8 cellular contexts compared by ENCODE assay signal in genomic region chr11:45182902-45183301, GRCh38. TPM values are rescaled to one million over a fixed set of nuclear protein-coding genes. Genes with fewer than 3 reads are reported as not detected.
DNase-seq lines count a peak whose midpoint lies in the region; ATAC-seq and TF ChIP-seq lines count a peak whose summit lies in the region.

No MANE protein-coding gene starts in this region.

- H3K4me2 ChIP-seq in OCI-LY7 (ENCODE audit: low read length), result no peak overlapping the region

- H3K4me3 Mint-ChIP-seq in activated CD4-positive, alpha-beta T cell treated with anti-CD3 and anti-CD28 coated beads for 36 hours, result no peak overlapping the region

- TF ChIP-seq CTCF in OCI-LY7 (conservative IDR thresholded peaks at IDR 0.05; ENCODE audit: low read length) (peak; percentile 67), foreskin fibroblast (IDR thresholded peaks at IDR 0.05; ENCODE audit: low read depth, low read length) (peak; percentile 37), thoracic aorta (IDR thresholded peaks at IDR 0.05) (peak; percentile 56)

- no peak overlapping the region for H3K27ac ChIP-seq in OCI-LY7 (ENCODE audit: low read depth, low read length, poor library complexity, severe bottlenecking)
- peak overlapping the region; percentile 89 to 93 for H3K27ac ChIP-seq in thoracic aorta

- no peaks in the 10 kb centered on the region for H4K20me1 ChIP-seq in OCI-LY7 (ENCODE audit: insufficient read depth, low read length)

- H3K4me1 ChIP-seq in OCI-LY7 (ENCODE audit: insufficient read depth, low read length, poor library complexity, severe bottlenecking) (peaks cover 4% of the 10 kb centered on the region), thoracic aorta (ENCODE audit: control insufficient read depth in 1 of 2, low read depth in 2 of 2) (peaks cover 18 to 66% of the 10 kb centered on the region in 2 donors)

- no peak overlapping the region for H2AFZ ChIP-seq in OCI-LY7 (ENCODE audit: low read length)

- DNase-seq in activated CD4-positive, alpha-beta T cell treated with anti-CD3 and anti-CD28 coated beads for 36 hours, result peak; percentile 39
- no peak for DNase-seq in activated CD4-positive, alpha-beta T cell treated with anti-CD3 and anti-CD28 coated beads for 1 hour
- DNase-seq in OCI-LY7 (ENCODE audit: low spot score) (peak; percentile 6), foreskin fibroblast (peak; percentile 26 to 66), thoracic aorta (ENCODE audit: low spot score) (no peak), SHP77 (lab: John Stamatoyannopoulos, UW) (no peak)

- H3K36me3 ChIP-seq in OCI-LY7 (ENCODE audit: insufficient read depth, low read length) (no peaks in the 10 kb centered on the region), thoracic aorta (peaks cover 19% of the 10 kb centered on the region)

- H3K4me1 Mint-ChIP-seq in activated CD4-positive, alpha-beta T cell treated with anti-CD3 and anti-CD28 coated beads for 36 hours, result peaks cover 3% of the 10 kb centered on the region

- no peak overlapping the region for H3K4me3 ChIP-seq in OCI-LY7 (ENCODE audit: low read depth, low read length, poor library complexity, severe bottlenecking)
- no peak overlapping the region for H3K4me3 ChIP-seq in foreskin fibroblast (ENCODE audit: low read depth in 1 of 2, low read length in 2 of 2)
- H3K4me3 ChIP-seq in thoracic aorta, result no peak overlapping the region

- no peaks in the 10 kb centered on the region for H3K9me3 Mint-ChIP-seq in activated CD4-positive, alpha-beta T cell treated with anti-CD3 and anti-CD28 coated beads for 36 hours (ENCODE audit: low read depth)

- H3K27me3 Mint-ChIP-seq in activated CD4-positive, alpha-beta T cell treated with anti-CD3 and anti-CD28 coated beads for 36 hours, result peaks cover 17% of the 10 kb centered on the region

- intact Hi-C loops in activated CD4-positive, alpha-beta T cell treated with anti-CD3 and anti-CD28 coated beads for 36 hours (cut with DNase I, micrococcal nuclease), result loop anchor here in 1 of 2 experiments (5.0 kb wide), 1 partner anchor 71 kb away; no protein-coding TSS in a partner anchor
- intact Hi-C loops in OCI-LY7 (cut with micrococcal nuclease; ENCODE audit: unreplicated experiment), result no loop called here

- H3K36me3 Mint-ChIP-seq in activated CD4-positive, alpha-beta T cell treated with anti-CD3 and anti-CD28 coated beads for 36 hours (ENCODE audit: low read depth), result no peaks in the 10 kb centered on the region

- H3K9me3 ChIP-seq in OCI-LY7 (ENCODE audit: low read length) (no peaks in the 10 kb centered on the region), thoracic aorta (no peaks in the 10 kb centered on the region)

- CTCF ChIA-PET in activated CD4-positive, alpha-beta T cell treated with anti-CD3 and anti-CD28 coated beads for 36 hours (lab: Charles Lee), result interaction anchor here (0.7 kb wide), 2 partner anchors 33 to 86 kb away, joined by 3 read pairs; no protein-coding TSS in a partner anchor
- CTCF ChIA-PET in OCI-LY7 (lab: Charles Lee; ENCODE audit: unreplicated experiment), result no interaction called here

- BruUV-seq in OCI-LY7 (replicated peaks; lab: Mats Ljungman, UMichigan), result no TSS peak

- no peaks in the 10 kb centered on the region for H3K9me2 ChIP-seq in OCI-LY7 (ENCODE audit: insufficient read depth, low read length)

- POLR2A ChIA-PET in activated CD4-positive, alpha-beta T cell treated with anti-CD3 and anti-CD28 coated beads for 36 hours (lab: Charles Lee), result no interaction called here
- POLR2A ChIA-PET in OCI-LY7 (lab: Charles Lee), result no interaction called here

- H3K79me2 ChIP-seq in OCI-LY7 (ENCODE audit: insufficient read depth, low read depth, low read length), result no peaks in the 10 kb centered on the region

- no peak overlapping the region for H3K27ac Mint-ChIP-seq in activated CD4-positive, alpha-beta T cell treated with anti-CD3 and anti-CD28 coated beads for 36 hours

- no peaks in the 10 kb centered on the region for H3K27me3 ChIP-seq in thoracic aorta (replicated peaks; ENCODE audit: insufficient read depth)

- ATAC-seq in activated CD4-positive, alpha-beta T cell treated with anti-CD3 and anti-CD28 coated beads for 36 hours, result no peak
- ATAC-seq in thoracic aorta (ENCODE audit: insufficient number of reproducible peaks, low FRiP score, low read depth) (no peak), GM19467 (IDR thresholded peaks at IDR 0.05; ENCODE audit: unreplicated experiment) (no peak), GM21360 (IDR thresholded peaks at IDR 0.05; ENCODE audit: unreplicated experiment) (no peak)

RNA-seq across cellular contexts. Expression of gene PRDM11, which starts 36.5 kb away (rescaled TPM):
- total RNA-seq in activated CD4-positive, alpha-beta T cell treated with anti-CD3 and anti-CD28 coated beads for 36 hours, result under 1 TPM; 0.61 to 0.94 TPM
- 2.2 and 4.5 TPM in 2 replicates for total RNA-seq in OCI-LY7 (2014; rRNA removed; shearing (Covaris generic))
- 8.4 and 8.9 TPM in 2 replicates for total RNA-seq in OCI-LY7 (2022)
- 10 to 100 TPM; 23.8 to 30.5 TPM for total RNA-seq in thoracic aorta

Comparison
In these comparisons a context has a peak if more than half of its experiments do, and no peak if none do; other contexts are left out.
1. DNase-seq: peak in activated CD4-positive, alpha-beta T cell treated with anti-CD3 and anti-CD28 coated beads for 36 hours (single experiment), OCI-LY7 (single experiment) and foreskin fibroblast (2 of 2); none in activated CD4-positive, alpha-beta T cell treated with anti-CD3 and anti-CD28 coated beads for 1 hour (single experiment), thoracic aorta (single experiment) and SHP77 (0 of 2).
2. Peak in every context shown above with its lines, with median percentiles within 50 percentile points of each other: CTCF ChIP-seq.